ENCODE assay signal across 1 cellular context in genomic region chrX:66676990-66677389, GRCh38.
TF ChIP-seq lines count a peak whose summit lies in the region.

No MANE protein-coding gene starts in this region.

TF ChIP-seq in SK-N-SH, 30 proteins besides CTCF, POLR2A, EP300 and RAD21 (continued from another document):
- TF ChIP-seq, protein P1, sequence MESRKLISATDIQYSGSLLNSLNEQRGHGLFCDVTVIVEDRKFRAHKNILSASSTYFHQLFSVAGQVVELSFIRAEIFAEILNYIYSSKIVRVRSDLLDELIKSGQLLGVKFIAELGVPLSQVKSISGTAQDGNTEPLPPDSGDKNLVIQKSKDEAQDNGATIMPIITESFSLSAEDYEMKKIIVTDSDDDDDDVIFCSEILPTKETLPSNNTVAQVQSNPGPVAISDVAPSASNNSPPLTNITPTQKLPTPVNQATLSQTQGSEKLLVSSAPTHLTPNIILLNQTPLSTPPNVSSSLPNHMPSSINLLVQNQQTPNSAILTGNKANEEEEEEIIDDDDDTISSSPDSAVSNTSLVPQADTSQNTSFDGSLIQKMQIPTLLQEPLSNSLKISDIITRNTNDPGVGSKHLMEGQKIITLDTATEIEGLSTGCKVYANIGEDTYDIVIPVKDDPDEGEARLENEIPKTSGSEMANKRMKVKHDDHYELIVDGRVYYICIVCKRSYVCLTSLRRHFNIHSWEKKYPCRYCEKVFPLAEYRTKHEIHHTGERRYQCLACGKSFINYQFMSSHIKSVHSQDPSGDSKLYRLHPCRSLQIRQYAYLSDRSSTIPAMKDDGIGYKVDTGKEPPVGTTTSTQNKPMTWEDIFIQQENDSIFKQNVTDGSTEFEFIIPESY (IDR thresholded peaks at IDR 0.05; ENCODE audit: borderline replicate concordance, low read depth) = no peak
- TF ChIP-seq JUND (IDR thresholded peaks at IDR 0.05) = peak; percentile 78
- TF ChIP-seq RXRA (IDR thresholded peaks at IDR 0.05; ENCODE audit: borderline replicate concordance, low read depth) = peak; percentile 46; the same call in 1 of the 2 replicates
- 0 out of 2 replicates have a peak, but pooled peaks have one; percentile 38 for TF ChIP-seq MAX (IDR thresholded peaks at IDR 0.05; ENCODE audit: low read depth)
- TF ChIP-seq SIN3A (IDR thresholded peaks at IDR 0.05; ENCODE audit: borderline replicate concordance, low read depth, low read length) = no peak
- no peak for TF ChIP-seq MEF2A (IDR thresholded peaks at IDR 0.05; ENCODE audit: borderline replicate concordance, low read depth)
- no peak for TF ChIP-seq USF2 (IDR thresholded peaks at IDR 0.05; ENCODE audit: borderline replicate concordance, low read depth, low read length)
- TF ChIP-seq MXI1 (IDR thresholded peaks at IDR 0.05; ENCODE audit: low read depth, low read length) = no peak
- peak; percentile 62; the same call in 1 of the 2 replicates for TF ChIP-seq TEAD4 (IDR thresholded peaks at IDR 0.05; ENCODE audit: borderline replicate concordance, insufficient read depth)
- TF ChIP-seq RCOR1 (IDR thresholded peaks at IDR 0.05; ENCODE audit: low read length) = no peak
- peak; percentile 45; the same call in 1 of the 2 replicates for TF ChIP-seq POLR2AphosphoS5 (IDR thresholded peaks at IDR 0.05; ENCODE audit: low read depth, low read length)
- TF ChIP-seq TAF1 (IDR thresholded peaks at IDR 0.05; ENCODE audit: borderline replicate concordance, low read depth, low read length) = no peak
- TF ChIP-seq NRF1 (IDR thresholded peaks at IDR 0.05; ENCODE audit: low read depth, low read length) = no peak
- TF ChIP-seq ELF1 (IDR thresholded peaks at IDR 0.05) = 0 out of 2 replicates have a peak, but pooled peaks have one; percentile 17
- TF ChIP-seq FOXJ3 (CRISPR knock-in tag; IDR thresholded peaks at IDR 0.05) = no peak
- TF ChIP-seq RFX5 (IDR thresholded peaks at IDR 0.05; ENCODE audit: low read length) = no peak
- peak; percentile 66; the same call in 1 of the 2 replicates for TF ChIP-seq FOXM1 (IDR thresholded peaks at IDR 0.05; ENCODE audit: low read depth)
